17 cellular contexts compared by ENCODE assay signal in the genomic region with DNA sequence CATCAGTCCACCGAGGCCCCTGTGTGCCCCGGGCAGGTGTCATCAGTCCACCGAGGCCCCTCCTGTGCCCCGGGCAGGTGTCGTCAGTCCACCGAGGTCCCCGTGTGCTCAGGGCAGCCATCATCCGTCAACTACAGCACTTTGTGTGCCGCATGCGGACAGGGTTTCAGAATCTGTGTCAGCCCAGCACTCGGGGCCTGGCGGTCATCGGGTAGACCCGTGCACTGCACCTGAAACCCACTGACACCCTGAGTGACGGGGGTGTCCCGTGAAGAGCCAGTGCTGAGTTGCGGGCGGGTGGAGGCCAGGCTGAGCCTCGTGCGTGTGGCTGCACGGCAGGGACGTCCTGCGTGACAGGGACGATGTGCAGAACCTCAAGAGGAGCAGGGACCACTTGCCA. TPM values are rescaled to one million over a fixed set of nuclear protein-coding genes. Genes with fewer than 3 reads are reported as not detected.
A peak's percentile ranks its signal among the peaks of the same experiment; 100 is the strongest.
DNase-seq lines count a peak whose midpoint lies in the region; ATAC-seq, FAIRE-seq and TF ChIP-seq lines count a peak whose summit lies in the region.
"Had no signal": no experiment of that assay in that cellular context is flagged by ENCODE, and none has a peak within 500 bp of the region (broad histone marks: within the 10 kb centered on the region; RNA-seq: fewer than 3 reads in every experiment).

No MANE protein-coding gene starts in this region.

- no peak overlapping the region for H4K8ac ChIP-seq in IMR-90 (ENCODE audit: low read depth in 2 of 2, low read length in 2 of 2)

- H3K4me3 ChIP-seq in BLaER1 (peak overlapping the region; percentile 33; the same call in 1 of the 2 replicates), IMR-90 (ENCODE audit: insufficient read depth, low read depth, low read length) (no peak overlapping the region), stomach (no peak overlapping the region)
- H3K4me3 ChIP-seq: GM12878, HAP-1 had no signal

- no peak for TF ChIP-seq CTCF in IMR-90 (conservative IDR thresholded peaks at IDR 0.05; ENCODE audit: low read depth, low read length)
- no peak for TF ChIP-seq CTCF in RWPE1 (conservative IDR thresholded peaks at IDR 0.05; ENCODE audit: low read depth)
- TF ChIP-seq CTCF in stomach (IDR thresholded peaks at IDR 0.05) = no peak

- H3K9ac ChIP-seq in BLaER1 = peak overlapping the region; percentile 75
- no peak overlapping the region for H3K9ac ChIP-seq in IMR-90 (ENCODE audit: low read depth, low read length)

- no peak overlapping the region; the same call in 1 of the 2 replicates for H3K4ac ChIP-seq in IMR-90 (ENCODE audit: low read depth, low read length)

- no peak overlapping the region; the same call in 1 of the 2 replicates for H2AK5ac ChIP-seq in IMR-90 (ENCODE audit: low read depth, low read length)

- H3K4me2 ChIP-seq in BLaER1 (peak overlapping the region; percentile 93), IMR-90 (ENCODE audit: low read depth, low read length) (no peak overlapping the region)

- H3K9me3 ChIP-seq in BLaER1 (no peaks in the 10 kb centered on the region), IMR-90 (ENCODE audit: control insufficient read depth, insufficient read depth, low read length) (no peaks in the 10 kb centered on the region), stomach (no peaks in the 10 kb centered on the region)
- H3K9me3 ChIP-seq: HAP-1 had no signal

- BruUV-seq in IMR-90 (replicated peaks; lab: Mats Ljungman, UMichigan) = no TSS peak

- H4K20me1 ChIP-seq in BLaER1 (peaks cover 48% of the 10 kb centered on the region; the same call in 1 of the 2 replicates), IMR-90 (ENCODE audit: insufficient read depth, low read length) (peaks cover 5% of the 10 kb centered on the region)

- H2AK9ac ChIP-seq in IMR-90 (replicated peaks; ENCODE audit: low read depth, low read length, poor library complexity) = peak overlapping the region; percentile 65

- H2BK15ac ChIP-seq in IMR-90 (ENCODE audit: low read depth, low read length) = no peak overlapping the region

- no peak for TF ChIP-seq RAD21 in IMR-90 (IDR thresholded peaks at IDR 0.05; ENCODE audit: low read length)

- H3K27me3 ChIP-seq in BLaER1 (no peaks in the 10 kb centered on the region), IMR-90 (ENCODE audit: control insufficient read depth, insufficient read depth, low read length) (no peaks in the 10 kb centered on the region), stomach (peaks cover 0 to 19% (median 4%) of the 10 kb centered on the region in 3 donors)

- in situ Hi-C loops in IMR-90 (cut with MboI; ENCODE audit: low sequenced_read_pairs) = no loop called here

- ATAC-seq in IMR-90 (ENCODE audit: low read depth) = no peak
- no peak for ATAC-seq in HG03432 (IDR thresholded peaks at IDR 0.05; ENCODE audit: unreplicated experiment)
- ATAC-seq: GM12878 had no signal

- H3K79me1 ChIP-seq in IMR-90 (ENCODE audit: low read depth in 1 of 2, low read length in 2 of 2) = peaks cover 0 to 14% of the 10 kb centered on the region in 2 experiments; a peak in 1 of 4 replicates

- CTCF ChIA-PET in IMR-90 (lab: Yijun Ruan, JAX) = no interaction called here
- CTCF ChIA-PET in RWPE1 (lab: Yijun Ruan, JAX) = no interaction called here

- H3K36me3 ChIP-seq in BLaER1 (peaks cover 30% of the 10 kb centered on the region; the same call in 1 of the 2 replicates), IMR-90 (ENCODE audit: control insufficient read depth, insufficient read depth, low read length) (no peaks in the 10 kb centered on the region), stomach (no peaks in the 10 kb centered on the region)
- H3K36me3 ChIP-seq: HAP-1 had no signal

- H3K27ac ChIP-seq in BLaER1 (peak overlapping the region; percentile 91), IMR-90 (ENCODE audit: insufficient read depth, low read length) (no peak overlapping the region), RWPE1 (peak overlapping the region; percentile 4; the same call in 1 of the 2 replicates), stomach (no peak overlapping the region)

- dilution Hi-C loops in IMR-90 (cut with HindIII; ENCODE audit: low sequenced_read_pairs, unreplicated experiment) = no loop called here

- intact Hi-C loops in IMR-90 (cut with micrococcal nuclease) = no loop called here
- intact Hi-C loops in stomach (cut with DNase I; ENCODE audit: low total_unique reads) = loop anchor here (10.0 kb wide), 1 partner anchor 51 kb away; no protein-coding TSS in a partner anchor

- POLR2A ChIA-PET in IMR-90 (lab: Charles Lee; ENCODE audit: unreplicated experiment) (no interaction called here), RWPE1 (lab: Yijun Ruan, JAX; ENCODE audit: low non-redundant PET) (interaction anchor here (1.2 kb wide), 1 partner anchor 39 kb away, joined by 3 read pairs; the partner anchor contains the start of gene BAHCC1)

- no peak overlapping the region for H3K56ac ChIP-seq in IMR-90 (ENCODE audit: extremely low read depth, insufficient read depth, low read length)

- H3K23ac ChIP-seq in IMR-90 (ENCODE audit: low read depth, low read length) = no peak overlapping the region

- H3K18ac ChIP-seq in IMR-90 (ENCODE audit: low read depth, low read length) = no peak overlapping the region

- peak; percentile 93 for FAIRE-seq in urothelium cell line (lab: Jason Lieb, UNC)
- FAIRE-seq: D721Med, GM12878, H54 had no signal

- H2BK20ac ChIP-seq in IMR-90 (ENCODE audit: low read depth, low read length) = no peak overlapping the region

- TF ChIP-seq EP300 in stomach (IDR thresholded peaks at IDR 0.05) = no peak

- H2BK5ac ChIP-seq in IMR-90 (ENCODE audit: low read depth, low read length, poor library complexity, severe bottlenecking) = no peak overlapping the region

- 89% methylated on average over 21 of the region's 24 CpGs; no CpG with 5 or more reads in 1 of the 2 experiments for WGBS in IMR-90 (ENCODE audit: extremely low coverage in 2 of 2, insufficient read length in 1 of 2), 2 experiments
- WGBS in stomach, 5 donors = 81 to 88% (median 85%) methylated on average over 20 to 24 of the region's 24 CpGs

- H3K14ac ChIP-seq in IMR-90 (replicated peaks; ENCODE audit: low read depth, low read length) = no peak overlapping the region

- H4K5ac ChIP-seq in IMR-90 (ENCODE audit: low read depth, low read length) = no peak overlapping the region

- H3K4me1 ChIP-seq in BLaER1 (peaks cover 92% of the 10 kb centered on the region), IMR-90 (ENCODE audit: control insufficient read depth, insufficient read depth, low read length) (peaks cover 20% of the 10 kb centered on the region), stomach (peaks cover 53 to 71% (median 67%) of the 10 kb centered on the region in 4 donors)
- H3K4me1 ChIP-seq: HAP-1 had no signal

- TF ChIP-seq POLR2A in IMR-90 (IDR thresholded peaks at IDR 0.05; ENCODE audit: low read depth, low read length) = no peak
- TF ChIP-seq POLR2A in stomach (IDR thresholded peaks at IDR 0.05) = no peak

- DNase-seq in IMR-90 = no peak
- no peak for DNase-seq in RWPE1 (ENCODE audit: low spot score)
- DNase-seq in urothelium cell line (ENCODE audit: low spot score) = no peak
- DNase-seq in NCI-H146 (lab: John Stamatoyannopoulos, UW) = no peak
- DNase-seq in stomach = no peak
- DNase-seq: 8988T; CD4-positive, alpha-beta T cell; CD8-positive, alpha-beta memory T cell; DMS 273 treated with DMSO at 0.1 percent for 48 hours; GDM1; GOT3 had no signal

- H4K91ac ChIP-seq in IMR-90 (ENCODE audit: insufficient read depth, low read depth, low read length) = no peak overlapping the region

- peak overlapping the region; percentile 32 for H2AFZ ChIP-seq in IMR-90 (replicated peaks; ENCODE audit: low read length, poor library complexity)

- no peaks in the 10 kb centered on the region for H3K9me1 ChIP-seq in IMR-90 (ENCODE audit: insufficient read depth, low read length)

- H2BK120ac ChIP-seq in IMR-90 (ENCODE audit: low read depth, low read length) = no peak overlapping the region

TF ChIP-seq in IMR-90, 13 proteins besides CTCF, POLR2A, EP300 and RAD21:
- no peak for TF ChIP-seq RCOR1 (IDR thresholded peaks at IDR 0.05; ENCODE audit: insufficient replicate concordance, low read length)
- no peak for TF ChIP-seq SMC3 (IDR thresholded peaks at IDR 0.05; ENCODE audit: low read depth, low read length)
- TF ChIP-seq NFE2L2 (IDR thresholded peaks at IDR 0.05; ENCODE audit: low read depth, low read length) = no peak
- TF ChIP-seq CEBPB (IDR thresholded peaks at IDR 0.05; ENCODE audit: low read depth, low read length) = no peak
- no peak for TF ChIP-seq MAFK (IDR thresholded peaks at IDR 0.05; ENCODE audit: low read depth, low read length)

RNA-seq across cellular contexts. Expression of gene BAHCC1, which starts 38.4 kb away (rescaled TPM):
- total RNA-seq in IMR-90 (2012; rRNA removed) = 0.36 and 0.83 TPM in 2 replicates
- 7.8 and 8.1 TPM in 2 replicates for polyA plus RNA-seq in IMR-90 (2012; rRNA removed)
- 4.4 and 5.5 TPM in 2 replicates for polyA plus RNA-seq in IMR-90 (2012; cell fraction: cytosol; rRNA removed)
- 24.1 and 56.3 TPM in 2 replicates for polyA plus RNA-seq in IMR-90 (2012; cell fraction: nucleus; rRNA removed; ENCODE audit: low replicate concordance)
- total RNA-seq in stomach = 10 to 100 TPM in 4 of 5 donors, 1 to 10 TPM in 1; 8.6 to 56.2 (median 15.2) TPM
- polyA plus RNA-seq in stomach = 1 to 10 TPM; 4.9 to 6.6 (median 5.1) TPM
- total RNA-seq: CD8-positive, alpha-beta memory T cell had no signal
- polyA plus RNA-seq: CD8-positive, alpha-beta memory T cell had no signal

Comparison
In these comparisons a context has a peak if more than half of its experiments do, and no peak if none do; other contexts are left out.
1. H3K27ac ChIP-seq: peak in BLaER1 (single experiment) and RWPE1 (single experiment); none in IMR-90 (single experiment) and stomach (0 of 5).